1 cellular context compared by ENCODE assay signal in genomic region chr17:74429604-74430384, GRCh38.
TF ChIP-seq lines count a peak whose summit lies in the region.

No MANE protein-coding gene starts in this region.

TF ChIP-seq in HepG2, 621 proteins besides CTCF, POLR2A, EP300 and RAD21 (continued from another document and continues in another):
- TF ChIP-seq PATZ1 (CRISPR knock-in tag; IDR thresholded peaks at IDR 0.05), result peak; percentile 56
- no peak for TF ChIP-seq MAF1 (CRISPR knock-in tag; IDR thresholded peaks at IDR 0.05; ENCODE audit: borderline replicate concordance)
- TF ChIP-seq SNAPC4 (CRISPR knock-in tag; IDR thresholded peaks at IDR 0.05), result peak; percentile 45; the same call in 1 of the 2 replicates
- TF ChIP-seq SOX13 (IDR thresholded peaks at IDR 0.05), result no peak
- TF ChIP-seq SOX13 (CRISPR knock-in tag; conservative IDR thresholded peaks at IDR 0.05 in 1 of 2, IDR thresholded peaks at IDR 0.05 in 1 of 2), result peak in 1 of 2 experiments; percentile 35; a peak in 1 of 4 replicates
- 0 out of 2 replicates have a peak, but pooled peaks have one; percentile 6 for TF ChIP-seq GMEB1 (CRISPR knock-in tag; IDR thresholded peaks at IDR 0.05; ENCODE audit: borderline replicate concordance)
- 0 out of 2 replicates have a peak, but pooled peaks have one; percentile 89 for TF ChIP-seq GTF3A (CRISPR knock-in tag; conservative IDR thresholded peaks at IDR 0.05)
- no peak for TF ChIP-seq FOXM1 (CRISPR knock-in tag; IDR thresholded peaks at IDR 0.05)
- no peak for TF ChIP-seq HIVEP1 (CRISPR knock-in tag; IDR thresholded peaks at IDR 0.05)
- no peak for TF ChIP-seq SP2 (CRISPR knock-in tag; IDR thresholded peaks at IDR 0.05)
- TF ChIP-seq NFIB (CRISPR knock-in tag; IDR thresholded peaks at IDR 0.05; ENCODE audit: borderline replicate concordance), result no peak
- no peak for TF ChIP-seq ZNF33B (CRISPR knock-in tag; IDR thresholded peaks at IDR 0.05)
- 0 out of 2 replicates have a peak, but pooled peaks have one; percentile 22 for TF ChIP-seq PHF8 (CRISPR knock-in tag; IDR thresholded peaks at IDR 0.05)
- peak; percentile 66 for TF ChIP-seq MED1 (CRISPR knock-in tag; IDR thresholded peaks at IDR 0.05)
- TF ChIP-seq ZNF710 (CRISPR knock-in tag; IDR thresholded peaks at IDR 0.05; ENCODE audit: borderline replicate concordance), result 0 out of 2 replicates have a peak, but pooled peaks have one; percentile 65
- TF ChIP-seq ZNF746 (CRISPR knock-in tag; IDR thresholded peaks at IDR 0.05), result no peak
- TF ChIP-seq MIER2 (CRISPR knock-in tag; IDR thresholded peaks at IDR 0.05), result 0 out of 2 replicates have a peak, but pooled peaks have one; percentile 10
- TF ChIP-seq NPAS2 (CRISPR knock-in tag; IDR thresholded peaks at IDR 0.05; ENCODE audit: borderline replicate concordance), result no peak
- TF ChIP-seq ZNF256 (CRISPR knock-in tag; conservative IDR thresholded peaks at IDR 0.05), result no peak
- no peak for TF ChIP-seq JUND (CRISPR knock-in tag; IDR thresholded peaks at IDR 0.05)
- peak; percentile 52; the same call in 1 of the 2 replicates for TF ChIP-seq ZNF552 (CRISPR knock-in tag; IDR thresholded peaks at IDR 0.05; ENCODE audit: borderline replicate concordance)
- TF ChIP-seq GLI4 (CRISPR knock-in tag; IDR thresholded peaks at IDR 0.05; ENCODE audit: borderline replicate concordance), result 0 out of 2 replicates have a peak, but pooled peaks have one; percentile 29
- no peak; the same call in 1 of the 2 replicates for TF ChIP-seq SP5 (CRISPR knock-in tag; IDR thresholded peaks at IDR 0.05; ENCODE audit: borderline replicate concordance, low read depth)
- TF ChIP-seq NBN (conservative IDR thresholded peaks at IDR 0.05), result no peak
- no peak for TF ChIP-seq NFKB2 (CRISPR knock-in tag; IDR thresholded peaks at IDR 0.05; ENCODE audit: borderline replicate concordance)
- peak; percentile 61; the same call in 1 of the 2 replicates for TF ChIP-seq ZNF550 (CRISPR knock-in tag; IDR thresholded peaks at IDR 0.05; ENCODE audit: borderline replicate concordance)
- peak; percentile 52; the same call in 1 of the 2 replicates for TF ChIP-seq STAT5B (CRISPR knock-in tag; IDR thresholded peaks at IDR 0.05)
- no peak for TF ChIP-seq TRIM22 (IDR thresholded peaks at IDR 0.05)
- 0 out of 2 replicates have a peak, but pooled peaks have one; percentile 66 for TF ChIP-seq ZNF446 (CRISPR knock-in tag; IDR thresholded peaks at IDR 0.05)
- 0 out of 2 replicates have a peak, but pooled peaks have one; percentile 25 for TF ChIP-seq ZNF766 (CRISPR knock-in tag; IDR thresholded peaks at IDR 0.05; ENCODE audit: borderline replicate concordance)
- 0 out of 2 replicates have a peak, but pooled peaks have one; percentile 42 for TF ChIP-seq ZBTB10 (CRISPR knock-in tag; IDR thresholded peaks at IDR 0.05; ENCODE audit: borderline replicate concordance)
- TF ChIP-seq MEIS1 (CRISPR knock-in tag; IDR thresholded peaks at IDR 0.05; ENCODE audit: borderline replicate concordance), result peak; percentile 75; the same call in 1 of the 2 replicates
- TF ChIP-seq ZNF737 (CRISPR knock-in tag; IDR thresholded peaks at IDR 0.05; ENCODE audit: borderline replicate concordance), result 0 out of 2 replicates have a peak, but pooled peaks have one; percentile 16
- TF ChIP-seq ZMAT5 (CRISPR knock-in tag; IDR thresholded peaks at IDR 0.05; ENCODE audit: borderline replicate concordance, low read depth), result no peak
- no peak for TF ChIP-seq RAD51 (IDR thresholded peaks at IDR 0.05; ENCODE audit: borderline replicate concordance)
- TF ChIP-seq XRCC5 (optimal IDR thresholded peaks at IDR 0.05; ENCODE audit: low read length), result peak; percentile 28
- no peak; the same call in 1 of the 2 replicates for TF ChIP-seq HOXA3 (CRISPR knock-in tag; IDR thresholded peaks at IDR 0.05)
- TF ChIP-seq CENPX (CRISPR knock-in tag; IDR thresholded peaks at IDR 0.05), result no peak
- peak; percentile 18; the same call in 1 of the 2 replicates for TF ChIP-seq ZNF770 (CRISPR knock-in tag; IDR thresholded peaks at IDR 0.05)
- TF ChIP-seq TEAD3 (CRISPR knock-in tag; optimal IDR thresholded peaks at IDR 0.05; ENCODE audit: borderline replicate concordance), result peak; percentile 19
- TF ChIP-seq E2F1 (CRISPR knock-in tag; IDR thresholded peaks at IDR 0.05), result no peak
